Comparison of ENCODE assay signal across 9 cellular contexts in genomic region chr6:33744001-33744848, GRCh38. TPM values are rescaled to one million over a fixed set of nuclear protein-coding genes. Genes with fewer than 3 reads are reported as not detected.
DNase-seq lines count a peak whose midpoint lies in the region; ATAC-seq and TF ChIP-seq lines count a peak whose summit lies in the region.
"Had no signal": no experiment of that assay in that cellular context is flagged by ENCODE, and none has a peak within 500 bp of the region (broad histone marks: within the 10 kb centered on the region; RNA-seq: fewer than 3 reads in every experiment).

No MANE protein-coding gene starts in this region.

- peak overlapping the region; percentile 45 for H3K4me3 Mint-ChIP-seq in glutamatergic neuron (ENCODE audit: unreplicated experiment)
- H3K4me3 Mint-ChIP-seq: activated naive CD8-positive, alpha-beta T cell had no signal

- no peaks in the 10 kb centered on the region for H3K36me3 Mint-ChIP-seq in glutamatergic neuron (ENCODE audit: unreplicated experiment)
- H3K36me3 Mint-ChIP-seq: activated naive CD8-positive, alpha-beta T cell had no signal

- intact Hi-C loops in tibial artery (cut with DNase I; ENCODE audit: low total_unique reads) = no loop called here

- H3K4me1 ChIP-seq in DND-41 (ENCODE audit: insufficient read depth, low read length) (no peaks in the 10 kb centered on the region), SJSA1 (replicated peaks) (peaks cover 43% of the 10 kb centered on the region), parathyroid adenoma (peaks cover 3% of the 10 kb centered on the region), tibial artery (peaks cover 0 to 21% (median 10%) of the 10 kb centered on the region in 4 donors)

- peaks cover 54% of the 10 kb centered on the region for H3K4me1 Mint-ChIP-seq in glutamatergic neuron (ENCODE audit: low read depth, unreplicated experiment)

- peaks cover 4% of the 10 kb centered on the region for H3K27me3 ChIP-seq in DND-41 (ENCODE audit: insufficient read depth, low read length, poor library complexity)
- H3K27me3 ChIP-seq in SJSA1 (replicated peaks) = no peaks in the 10 kb centered on the region
- no peaks in the 10 kb centered on the region for H3K27me3 ChIP-seq in parathyroid adenoma (ENCODE audit: control insufficient read depth, insufficient read depth, low read length)
- peaks cover 0 to 23% of the 10 kb centered on the region in 2 donors for H3K27me3 ChIP-seq in tibial artery

- H2AFZ ChIP-seq in DND-41 (ENCODE audit: low read depth, low read length) (no peak overlapping the region), parathyroid adenoma (no peak overlapping the region)

- peaks cover 11% of the 10 kb centered on the region; the same call in 1 of the 2 replicates for H4K20me1 ChIP-seq in DND-41 (ENCODE audit: insufficient read depth, low read length)

- DNase-seq in DND-41 = peak; percentile 74
- DNase-seq in NB4 (ENCODE audit: low read depth) = peak; percentile 83
- peak; percentile 66 to 78 for DNase-seq in SJSA1 (ENCODE audit: low read depth in 1 of 2, low spot score in 2 of 2)
- peak; percentile 77 for DNase-seq in activated naive CD4-positive, alpha-beta T cell treated with Interleukin-2 at 50 U/mL for 16 hours
- peak; percentile 81 for DNase-seq in glutamatergic neuron
- peak; percentile 55 to 75 for DNase-seq in tibial artery

- no peaks in the 10 kb centered on the region for H3K9me3 ChIP-seq in DND-41 (ENCODE audit: insufficient read depth, low read length, severe bottlenecking)
- H3K9me3 ChIP-seq in SJSA1 (replicated peaks) = no peaks in the 10 kb centered on the region
- H3K9me3 ChIP-seq in parathyroid adenoma (ENCODE audit: control insufficient read depth, low read length) = no peaks in the 10 kb centered on the region
- no peaks in the 10 kb centered on the region for H3K9me3 ChIP-seq in tibial artery

- peaks cover 8% of the 10 kb centered on the region for H3K9me3 Mint-ChIP-seq in glutamatergic neuron (ENCODE audit: unreplicated experiment)

- H3K36me3 ChIP-seq in DND-41 (ENCODE audit: insufficient read depth, low read length) (no peaks in the 10 kb centered on the region), SJSA1 (no peaks in the 10 kb centered on the region; the same call in 1 of the 2 replicates), parathyroid adenoma (ENCODE audit: control insufficient read depth, insufficient read depth, low read length) (no peaks in the 10 kb centered on the region), tibial artery (no peaks in the 10 kb centered on the region)

- H3K27me3 Mint-ChIP-seq in glutamatergic neuron (ENCODE audit: unreplicated experiment) = peaks cover 11% of the 10 kb centered on the region

- no peaks in the 10 kb centered on the region for H3K79me2 ChIP-seq in DND-41 (ENCODE audit: insufficient read depth, low read length)
- no peaks in the 10 kb centered on the region for H3K79me2 ChIP-seq in parathyroid adenoma

- peak overlapping the region; percentile 56 for H3K27ac Mint-ChIP-seq in glutamatergic neuron (ENCODE audit: unreplicated experiment)
- H3K27ac Mint-ChIP-seq: activated naive CD8-positive, alpha-beta T cell had no signal

- H3K4me2 ChIP-seq in DND-41 (ENCODE audit: insufficient read depth, low read length) (no peak overlapping the region), parathyroid adenoma (ENCODE audit: low read length) (no peak overlapping the region)

- TF ChIP-seq POLR2A in NB4 (IDR thresholded peaks at IDR 0.05; ENCODE audit: extremely low read depth, insufficient read length) = no peak

- H3K9ac ChIP-seq in DND-41 (ENCODE audit: low read depth, low read length) = no peak overlapping the region
- no peak overlapping the region for H3K9ac ChIP-seq in parathyroid adenoma

- H3K27ac ChIP-seq in DND-41 (ENCODE audit: low read length) (no peak overlapping the region), SJSA1 (no peak overlapping the region), parathyroid adenoma (no peak overlapping the region), tibial artery (peak overlapping the region in 1 of 2 donors; percentile 67)

- H3K4me3 ChIP-seq in DND-41 (ENCODE audit: low read depth in 1 of 2, low read length in 2 of 2) = no peak overlapping the region
- H3K4me3 ChIP-seq in NB4 (ENCODE audit: low read depth, low read length) = no peak overlapping the region
- H3K4me3 ChIP-seq in SJSA1 = no peak overlapping the region
- no peak overlapping the region for H3K4me3 ChIP-seq in parathyroid adenoma (ENCODE audit: low read depth, low read length)
- no peak overlapping the region for H3K4me3 ChIP-seq in tibial artery

- ATAC-seq in DND-41 (ENCODE audit: insufficient read depth, low read depth) (peak; percentile 96), HG02852 (IDR thresholded peaks at IDR 0.05; ENCODE audit: unreplicated experiment) (no peak)

- peak; percentile 99 for TF ChIP-seq CTCF in DND-41 (IDR thresholded peaks at IDR 0.05; ENCODE audit: borderline replicate concordance, extremely low read depth, low read length, poor library complexity, severe bottlenecking)
- peak; percentile 92 for TF ChIP-seq CTCF in NB4 (IDR thresholded peaks at IDR 0.05; ENCODE audit: low read depth, low read length)
- peak; percentile 81 for TF ChIP-seq CTCF in glutamatergic neuron (IDR thresholded peaks at IDR 0.05; ENCODE audit: partially characterized antibody, unreplicated experiment)
- peak; percentile 87 for TF ChIP-seq CTCF in parathyroid adenoma (IDR thresholded peaks at IDR 0.05)
- TF ChIP-seq CTCF in tibial artery (IDR thresholded peaks at IDR 0.05) = peak; percentile 86

RNA-seq across cellular contexts. Expression of gene IP6K3, which starts 2.5 kb away (rescaled TPM):
- 5.2 and 5.3 TPM in 2 replicates for total RNA-seq in SJSA1 (2014; rRNA removed; shearing (Covaris generic))
- 2.7 TPM for total RNA-seq in glutamatergic neuron (ENCODE audit: unreplicated experiment)

RNA-seq across cellular contexts. Expression of gene UQCC2, which starts 32.7 kb away (rescaled TPM):
- total RNA-seq in SJSA1 (2014; rRNA removed; shearing (Covaris generic)) = 79.4 and 99.2 TPM in 2 replicates
- total RNA-seq in glutamatergic neuron (ENCODE audit: unreplicated experiment) = 48.7 TPM

RNA-seq across cellular contexts. Expression of gene LEMD2, which starts 44.7 kb away (rescaled TPM):
- 78.7 and 92.9 TPM in 2 replicates for total RNA-seq in SJSA1 (2014; rRNA removed; shearing (Covaris generic))
- 82.4 TPM for total RNA-seq in glutamatergic neuron (ENCODE audit: unreplicated experiment)

RNA-seq across cellular contexts. Expression of gene MLN, which starts 59.6 kb away (rescaled TPM):
- not detected in 2 replicates for total RNA-seq in SJSA1 (2014; rRNA removed; shearing (Covaris generic))
- total RNA-seq in glutamatergic neuron (ENCODE audit: unreplicated experiment) = not detected
